12 cellular contexts compared by ENCODE assay signal in the genomic region with DNA sequence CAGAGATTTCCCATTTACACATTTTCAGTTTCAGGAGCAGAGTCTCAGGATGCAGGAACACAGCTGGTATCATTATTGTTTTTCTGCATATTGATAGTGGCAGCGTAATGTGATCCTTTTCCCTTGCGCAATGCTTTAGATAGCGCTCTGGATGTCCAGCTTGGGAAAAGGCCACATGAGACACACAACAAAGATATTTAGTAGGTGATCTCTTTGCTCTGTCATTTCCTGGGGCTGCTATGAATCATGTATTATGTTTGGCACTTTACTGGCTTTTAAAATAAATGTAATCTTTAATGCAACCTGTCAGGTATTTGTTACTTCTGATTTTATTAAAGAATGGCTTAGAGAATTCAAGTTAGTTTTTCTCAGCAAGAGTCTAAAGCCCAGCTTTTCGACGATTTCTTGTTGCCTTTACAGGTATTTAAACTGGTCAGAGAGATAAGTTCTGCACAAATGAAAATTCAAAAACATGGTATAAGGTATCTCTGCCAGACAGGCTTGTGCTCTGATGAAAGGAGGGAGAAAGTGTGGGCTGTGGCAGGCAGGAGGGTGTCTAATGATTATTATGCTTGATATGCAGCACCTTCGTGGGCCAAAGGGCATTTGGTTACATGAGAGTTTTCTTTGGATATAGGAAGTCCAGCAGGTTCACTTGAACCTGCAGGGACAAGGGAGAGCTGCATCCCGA. TPM values are rescaled to one million over a fixed set of nuclear protein-coding genes. Genes with fewer than 3 reads are reported as not detected.
DNase-seq lines count a peak whose midpoint lies in the region; ATAC-seq, FAIRE-seq and TF ChIP-seq lines count a peak whose summit lies in the region.
"Had no signal": no experiment of that assay in that cellular context is flagged by ENCODE, and none has a peak within 500 bp of the region (broad histone marks: within the 10 kb centered on the region; RNA-seq: fewer than 3 reads in every experiment).

No MANE protein-coding gene starts in this region.

- no peaks in the 10 kb centered on the region for H3K27me3 Mint-ChIP-seq in activated naive CD4-positive, alpha-beta T cell treated with anti-CD3 and anti-CD28 coated beads, Interleukin-2, amount 50 U/mL, for 24 hours

- no peak for FAIRE-seq in urothelium cell line (lab: Jason Lieb, UNC)

- no peaks in the 10 kb centered on the region for H4K20me1 ChIP-seq in PC-9 (ENCODE audit: insufficient read depth)

- POLR2A ChIA-PET in PC-9 (lab: Charles Lee; ENCODE audit: unreplicated experiment), result interaction anchor here (0.6 kb wide), 1 partner anchor 1113 kb away, joined by 3 read pairs; no protein-coding TSS in a partner anchor

- no peaks in the 10 kb centered on the region for H3K9me3 ChIP-seq in PC-9 (ENCODE audit: insufficient read depth, low read depth)

- peaks cover 58% of the 10 kb centered on the region for H3K4me1 Mint-ChIP-seq in activated naive CD4-positive, alpha-beta T cell treated with anti-CD3 and anti-CD28 coated beads, Interleukin-2, amount 50 U/mL, for 24 hours

- no peaks in the 10 kb centered on the region for H3K27me3 ChIP-seq in PC-9 (ENCODE audit: insufficient read depth, low read depth)

- H2AFZ ChIP-seq in PC-9, result peak overlapping the region; percentile 3; the same call in 1 of the 2 replicates

- H3K4me2 ChIP-seq in PC-9, result peak overlapping the region; percentile 57

- H3K4me1 ChIP-seq in PC-9 (replicated peaks; ENCODE audit: insufficient read depth), result peaks cover 20% of the 10 kb centered on the region

- H3K79me2 ChIP-seq in PC-9 (ENCODE audit: low read depth), result no peaks in the 10 kb centered on the region

- H3K4me3 ChIP-seq in PC-9 (no peak overlapping the region), epithelial cell of esophagus (ENCODE audit: low read length) (no peak overlapping the region)

- H3K36me3 Mint-ChIP-seq in activated naive CD4-positive, alpha-beta T cell treated with anti-CD3 and anti-CD28 coated beads, Interleukin-2, amount 50 U/mL, for 24 hours, result no peaks in the 10 kb centered on the region

- no peaks in the 10 kb centered on the region for H3K36me3 ChIP-seq in PC-9 (ENCODE audit: low read depth)

- TF ChIP-seq CTCF in PC-9 (conservative IDR thresholded peaks at IDR 0.05) (no peak), epithelial cell of esophagus (IDR thresholded peaks at IDR 0.05; ENCODE audit: insufficient read depth, low read depth, low read length, missing control alignments) (no peak)

- H3K27ac ChIP-seq in PC-9, result peak overlapping the region; percentile 60

- DNase-seq in activated naive CD4-positive, alpha-beta T cell treated with anti-CD3 and anti-CD28 coated beads, Interleukin-2, amount 50 U/mL, for 16 hours, result no peak
- DNase-seq in PC-9, result peak; percentile 33 to 72
- DNase-seq in epithelial cell of esophagus (ENCODE audit: low read depth), result peak; percentile 78
- DNase-seq in urothelium cell line (ENCODE audit: low spot score), result peak; percentile 40
- DNase-seq in NCI-H2227 treated with DMSO at 0.1 percent for 48 hours (lab: John Stamatoyannopoulos, UW), result no peak
- no peak for DNase-seq in stimulated activated naive CD4-positive, alpha-beta T cell (lab: John Stamatoyannopoulos, UW)
- DNase-seq: activated effector memory CD4-positive, alpha-beta T cell treated with anti-CD3 and anti-CD28 coated beads, Interleukin-2, amount 50 U/mL, for 16 hours; DND-41; stimulated activated CD8-positive, alpha-beta memory T cell treated with anti-CD3 and anti-CD28 coated beads, Interleukin-4, amount 100 ng/mL, for 48 hours had no signal

- CTCF ChIA-PET in PC-9 (lab: Charles Lee), result no interaction called here

- intact Hi-C loops in PC-9 (cut with micrococcal nuclease; ENCODE audit: unreplicated experiment), result no loop called here

- peak overlapping the region; percentile 45 for H3K4me3 Mint-ChIP-seq in activated naive CD4-positive, alpha-beta T cell treated with anti-CD3 and anti-CD28 coated beads, Interleukin-2, amount 50 U/mL, for 24 hours
- H3K4me3 Mint-ChIP-seq: neural crest cell had no signal

- no peak for ATAC-seq in HG02798 (IDR thresholded peaks at IDR 0.05; ENCODE audit: poor library complexity, unreplicated experiment)

- no peaks in the 10 kb centered on the region for H3K9me3 Mint-ChIP-seq in activated naive CD4-positive, alpha-beta T cell treated with anti-CD3 and anti-CD28 coated beads, Interleukin-2, amount 50 U/mL, for 24 hours
- H3K9me3 Mint-ChIP-seq: neural crest cell had no signal

- H3F3A ChIP-seq in PC-9 (ENCODE audit: insufficient read depth, low read depth), result peaks cover 9% of the 10 kb centered on the region; the same call in 1 of the 2 replicates

- peak overlapping the region; percentile 94 for H3K27ac Mint-ChIP-seq in activated naive CD4-positive, alpha-beta T cell treated with anti-CD3 and anti-CD28 coated beads, Interleukin-2, amount 50 U/mL, for 24 hours

- no TSS peak for BruUV-seq in PC-9 (replicated peaks; lab: Mats Ljungman, UMichigan)

- H3K9me2 ChIP-seq in PC-9 (ENCODE audit: insufficient read depth), result no peaks in the 10 kb centered on the region

RNA-seq across cellular contexts. Expression of a gene that starts 42.3 kb away (rescaled TPM):
- total RNA-seq in PC-9 (2021), result 262 and 272 TPM in 2 replicates

RNA-seq across cellular contexts. Expression of a gene that starts 45.0 kb away (rescaled TPM):
- 53.6 and 75.3 TPM in 2 replicates for total RNA-seq in PC-9 (2021)

Comparison
In these comparisons a context has a peak if more than half of its experiments do, and no peak if none do; other contexts are left out.
1. DNase-seq: peak in PC-9 (2 of 2), epithelial cell of esophagus (single experiment) and urothelium cell line (single experiment); none in activated naive CD4-positive, alpha-beta T cell treated with anti-CD3 and anti-CD28 coated beads, Interleukin-2, amount 50 U/mL, for 16 hours (single experiment), NCI-H2227 treated with DMSO at 0.1 percent for 48 hours (single experiment) and stimulated activated naive CD4-positive, alpha-beta T cell (0 of 6).